In genomic region chr18:56221195-56222065, GRCh38 we compare ENCODE assay signal across 16 cellular contexts.
A peak's percentile ranks its signal among the peaks of the same experiment; 100 is the strongest.
DNase-seq lines count a peak whose midpoint lies in the region; ATAC-seq, FAIRE-seq and TF ChIP-seq lines count a peak whose summit lies in the region.
"Had no signal": no experiment of that assay in that cellular context is flagged by ENCODE, and none has a peak within 500 bp of the region (broad histone marks: within the 10 kb centered on the region; RNA-seq: fewer than 3 reads in every experiment).

No MANE protein-coding gene starts in this region.

- H3K9me3 ChIP-seq in small intestine (ENCODE audit: control insufficient read depth, low read depth) = no peaks in the 10 kb centered on the region

- no peaks in the 10 kb centered on the region for H3K27me3 ChIP-seq in small intestine (ENCODE audit: control insufficient read depth in 2 of 2, insufficient read depth in 2 of 2, low read length in 2 of 2)

- no peak for FAIRE-seq in small intestine (lab: Jason Lieb, UNC)

- H3K27ac ChIP-seq in small intestine (ENCODE audit: low read depth in 1 of 2, low read length in 1 of 2) = no peak overlapping the region
- H3K27ac ChIP-seq: SK-N-MC had no signal

- TF ChIP-seq CTCF in AG09309 (IDR thresholded peaks at IDR 0.05; ENCODE audit: control insufficient read depth, insufficient read depth, low read depth, low read length, missing control alignments) = no peak

- no peaks in the 10 kb centered on the region for H3K36me3 ChIP-seq in small intestine (ENCODE audit: control insufficient read depth in 2 of 2, insufficient read depth in 2 of 2, low read length in 2 of 2)

- peak; percentile 49 for DNase-seq in AG09309 (ENCODE audit: low read depth)
- DNase-seq in EH (ENCODE audit: low read depth) = peak; percentile 32
- peak; percentile 9 for DNase-seq in NCI-H1694 (lab: John Stamatoyannopoulos, UW)
- peak; percentile 34 for DNase-seq in astrocyte of the hippocampus (ENCODE audit: low read depth, low spot score)
- no peak for DNase-seq in NCI-H187 (lab: John Stamatoyannopoulos, UW)
- DNase-seq in small intestine = no peak
- no peak for DNase-seq in ureter (ENCODE audit: low spot score)
- DNase-seq: Calu3; CD4-positive, CD25-positive, alpha-beta regulatory T cell; DND-41; NCI-H1048; NCI-H1930; NCI-H526; T-helper 1 cell had no signal

- no peak for ATAC-seq in GM21529 (IDR thresholded peaks at IDR 0.05; ENCODE audit: unreplicated experiment)

- H3K4me3 ChIP-seq in AG09309 (ENCODE audit: control insufficient read depth, low read depth, low read length) (no peak overlapping the region), small intestine (ENCODE audit: low read depth in 1 of 2, low read length in 2 of 2) (no peak overlapping the region)
- H3K4me3 ChIP-seq: SK-N-MC had no signal

- WGBS in small intestine, 3 donors = 62 to 85% (median 64%) methylated on average over 5 of the region's 5 CpGs

- no peaks in the 10 kb centered on the region for H3K4me1 ChIP-seq in small intestine (ENCODE audit: control insufficient read depth in 2 of 2, insufficient read depth in 1 of 2, low read depth in 1 of 2, low read length in 1 of 2)

Comparison
In these comparisons a context has a peak if more than half of its experiments do, and no peak if none do; other contexts are left out.
1. DNase-seq: peak in AG09309 (single experiment), EH (single experiment), NCI-H1694 (single experiment) and astrocyte of the hippocampus (single experiment); none in NCI-H187 (0 of 2), small intestine (single experiment) and ureter (single experiment).